Comparison of ENCODE assay signal across 1 cellular context in the genomic region with DNA sequence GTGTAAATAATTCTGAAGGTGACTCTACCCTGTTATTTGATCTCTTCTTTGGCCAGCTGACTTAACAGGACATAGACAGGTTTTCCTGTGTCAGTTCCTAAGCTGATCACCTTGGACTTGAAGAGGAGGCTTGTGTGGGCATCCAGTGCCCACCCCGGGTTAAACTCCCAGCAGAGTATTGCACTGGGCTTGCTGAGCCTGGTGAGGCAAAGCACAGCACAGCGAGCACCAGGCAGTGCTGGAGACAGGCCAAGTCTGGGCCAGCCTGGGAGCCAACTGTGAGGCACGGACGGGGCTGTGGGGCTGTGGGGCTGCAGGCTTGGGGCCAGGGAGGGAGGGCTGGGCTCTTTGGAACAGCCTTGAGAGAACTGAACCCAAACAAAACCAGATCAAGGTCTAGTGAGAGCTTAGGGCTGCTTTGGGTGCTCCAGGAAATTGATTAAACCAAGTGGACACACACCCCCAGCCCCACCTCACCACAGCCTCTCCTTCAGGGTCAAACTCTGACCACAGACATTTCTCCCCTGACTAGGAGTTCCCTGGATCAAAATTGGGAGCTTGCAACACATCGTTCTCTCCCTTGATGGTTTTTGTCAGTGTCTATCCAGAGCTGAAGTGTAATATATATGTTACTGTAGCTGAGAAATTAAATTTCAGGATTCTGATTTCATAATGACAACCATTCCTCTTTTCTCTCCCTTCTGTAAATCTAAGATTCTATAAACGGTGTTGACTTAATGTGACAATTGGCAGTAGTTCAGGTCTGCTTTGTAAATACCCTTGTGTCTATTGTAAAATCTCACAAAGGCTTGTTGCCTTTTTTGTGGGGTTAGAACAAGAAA.
TF ChIP-seq lines count a peak whose summit lies in the region.

No MANE protein-coding gene starts in this region.

TF ChIP-seq in HepG2, 621 proteins besides CTCF, POLR2A, EP300 and RAD21 (continued from another document and continues in another):
- TF ChIP-seq, protein P1, sequence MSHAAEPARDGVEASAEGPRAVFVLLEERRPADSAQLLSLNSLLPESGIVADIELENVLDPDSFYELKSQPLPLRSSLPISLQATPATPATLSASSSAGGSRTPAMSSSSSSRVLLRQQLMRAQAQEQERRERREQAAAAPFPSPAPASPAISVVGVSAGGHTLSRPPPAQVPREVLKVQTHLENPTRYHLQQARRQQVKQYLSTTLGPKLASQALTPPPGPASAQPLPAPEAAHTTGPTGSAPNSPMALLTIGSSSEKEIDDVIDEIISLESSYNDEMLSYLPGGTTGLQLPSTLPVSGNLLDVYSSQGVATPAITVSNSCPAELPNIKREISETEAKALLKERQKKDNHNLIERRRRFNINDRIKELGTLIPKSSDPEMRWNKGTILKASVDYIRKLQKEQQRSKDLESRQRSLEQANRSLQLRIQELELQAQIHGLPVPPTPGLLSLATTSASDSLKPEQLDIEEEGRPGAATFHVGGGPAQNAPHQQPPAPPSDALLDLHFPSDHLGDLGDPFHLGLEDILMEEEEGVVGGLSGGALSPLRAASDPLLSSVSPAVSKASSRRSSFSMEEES (CRISPR knock-in tag; IDR thresholded peaks at IDR 0.05): no peak; the same call in 1 of the 2 replicates
- TF ChIP-seq ZNF792 (CRISPR knock-in tag; IDR thresholded peaks at IDR 0.05) (peak; percentile 23), CREM (IDR thresholded peaks at IDR 0.05) (peak; percentile 75; the same call in 1 of the 2 replicates), CREM (CRISPR knock-in tag; IDR thresholded peaks at IDR 0.05) (no peak), ARNTL (CRISPR knock-in tag; IDR thresholded peaks at IDR 0.05) (peak; percentile 67; the same call in 1 of the 2 replicates), MEIS2 (CRISPR knock-in tag; IDR thresholded peaks at IDR 0.05) (no peak), SKI (IDR thresholded peaks at IDR 0.05; ENCODE audit: partially characterized antibody) (peak; percentile 82), ZNF619 (CRISPR knock-in tag; IDR thresholded peaks at IDR 0.05) (peak; percentile 84; the same call in 1 of the 2 replicates), EEA1 (CRISPR knock-in tag; IDR thresholded peaks at IDR 0.05; ENCODE audit: borderline replicate concordance) (no peak), ZNF350 (CRISPR knock-in tag; IDR thresholded peaks at IDR 0.05; ENCODE audit: borderline replicate concordance, low read depth) (peak; percentile 94), TBX2 (CRISPR knock-in tag; IDR thresholded peaks at IDR 0.05; ENCODE audit: borderline replicate concordance) (peak; percentile 89), ZNF232 (CRISPR knock-in tag; IDR thresholded peaks at IDR 0.05; ENCODE audit: borderline replicate concordance) (peak; percentile 77; the same call in 1 of the 2 replicates), NR2F1 (CRISPR knock-in tag; IDR thresholded peaks at IDR 0.05) (0 out of 4 replicates have a peak, but pooled peaks of 1 of the 2 experiments have one; percentile 10), SMAD1 (CRISPR knock-in tag; IDR thresholded peaks at IDR 0.05; ENCODE audit: borderline replicate concordance, low read depth) (peak; percentile 67; the same call in 1 of the 2 replicates), ZNF614 (CRISPR knock-in tag; IDR thresholded peaks at IDR 0.05; ENCODE audit: borderline replicate concordance) (peak; percentile 46; the same call in 1 of the 2 replicates), ZNF543 (CRISPR knock-in tag; IDR thresholded peaks at IDR 0.05) (peak; percentile 78; the same call in 1 of the 2 replicates), ZSCAN30 (CRISPR knock-in tag; IDR thresholded peaks at IDR 0.05) (no peak), ZNF788 (CRISPR knock-in tag; IDR thresholded peaks at IDR 0.05; ENCODE audit: borderline replicate concordance) (peak; percentile 83; the same call in 1 of the 2 replicates), SOX13 (IDR thresholded peaks at IDR 0.05) (peak; percentile 50; the same call in 1 of the 2 replicates), SOX13 (CRISPR knock-in tag; conservative IDR thresholded peaks at IDR 0.05 in 1 of 2, IDR thresholded peaks at IDR 0.05 in 1 of 2) (peak in 1 of 2 experiments; percentile 56; a peak in 1 of 4 replicates), SMAD9 (CRISPR knock-in tag; IDR thresholded peaks at IDR 0.05) (no peak), KDM5B (CRISPR knock-in tag; IDR thresholded peaks at IDR 0.05; ENCODE audit: borderline replicate concordance) (peak; percentile 47; the same call in 1 of the 2 replicates)
- TF ChIP-seq, protein P2, sequence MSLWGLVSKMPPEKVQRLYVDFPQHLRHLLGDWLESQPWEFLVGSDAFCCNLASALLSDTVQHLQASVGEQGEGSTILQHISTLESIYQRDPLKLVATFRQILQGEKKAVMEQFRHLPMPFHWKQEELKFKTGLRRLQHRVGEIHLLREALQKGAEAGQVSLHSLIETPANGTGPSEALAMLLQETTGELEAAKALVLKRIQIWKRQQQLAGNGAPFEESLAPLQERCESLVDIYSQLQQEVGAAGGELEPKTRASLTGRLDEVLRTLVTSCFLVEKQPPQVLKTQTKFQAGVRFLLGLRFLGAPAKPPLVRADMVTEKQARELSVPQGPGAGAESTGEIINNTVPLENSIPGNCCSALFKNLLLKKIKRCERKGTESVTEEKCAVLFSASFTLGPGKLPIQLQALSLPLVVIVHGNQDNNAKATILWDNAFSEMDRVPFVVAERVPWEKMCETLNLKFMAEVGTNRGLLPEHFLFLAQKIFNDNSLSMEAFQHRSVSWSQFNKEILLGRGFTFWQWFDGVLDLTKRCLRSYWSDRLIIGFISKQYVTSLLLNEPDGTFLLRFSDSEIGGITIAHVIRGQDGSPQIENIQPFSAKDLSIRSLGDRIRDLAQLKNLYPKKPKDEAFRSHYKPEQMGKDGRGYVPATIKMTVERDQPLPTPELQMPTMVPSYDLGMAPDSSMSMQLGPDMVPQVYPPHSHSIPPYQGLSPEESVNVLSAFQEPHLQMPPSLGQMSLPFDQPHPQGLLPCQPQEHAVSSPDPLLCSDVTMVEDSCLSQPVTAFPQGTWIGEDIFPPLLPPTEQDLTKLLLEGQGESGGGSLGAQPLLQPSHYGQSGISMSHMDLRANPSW (CRISPR knock-in tag; IDR thresholded peaks at IDR 0.05; ENCODE audit: borderline replicate concordance): 0 out of 2 replicates have a peak, but pooled peaks have one; percentile 88
- TF ChIP-seq, protein P3, sequence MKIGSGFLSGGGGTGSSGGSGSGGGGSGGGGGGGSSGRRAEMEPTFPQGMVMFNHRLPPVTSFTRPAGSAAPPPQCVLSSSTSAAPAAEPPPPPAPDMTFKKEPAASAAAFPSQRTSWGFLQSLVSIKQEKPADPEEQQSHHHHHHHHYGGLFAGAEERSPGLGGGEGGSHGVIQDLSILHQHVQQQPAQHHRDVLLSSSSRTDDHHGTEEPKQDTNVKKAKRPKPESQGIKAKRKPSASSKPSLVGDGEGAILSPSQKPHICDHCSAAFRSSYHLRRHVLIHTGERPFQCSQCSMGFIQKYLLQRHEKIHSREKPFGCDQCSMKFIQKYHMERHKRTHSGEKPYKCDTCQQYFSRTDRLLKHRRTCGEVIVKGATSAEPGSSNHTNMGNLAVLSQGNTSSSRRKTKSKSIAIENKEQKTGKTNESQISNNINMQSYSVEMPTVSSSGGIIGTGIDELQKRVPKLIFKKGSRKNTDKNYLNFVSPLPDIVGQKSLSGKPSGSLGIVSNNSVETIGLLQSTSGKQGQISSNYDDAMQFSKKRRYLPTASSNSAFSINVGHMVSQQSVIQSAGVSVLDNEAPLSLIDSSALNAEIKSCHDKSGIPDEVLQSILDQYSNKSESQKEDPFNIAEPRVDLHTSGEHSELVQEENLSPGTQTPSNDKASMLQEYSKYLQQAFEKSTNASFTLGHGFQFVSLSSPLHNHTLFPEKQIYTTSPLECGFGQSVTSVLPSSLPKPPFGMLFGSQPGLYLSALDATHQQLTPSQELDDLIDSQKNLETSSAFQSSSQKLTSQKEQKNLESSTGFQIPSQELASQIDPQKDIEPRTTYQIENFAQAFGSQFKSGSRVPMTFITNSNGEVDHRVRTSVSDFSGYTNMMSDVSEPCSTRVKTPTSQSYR (CRISPR knock-in tag; IDR thresholded peaks at IDR 0.05; ENCODE audit: borderline replicate concordance): no peak
- TF ChIP-seq, protein P4, sequence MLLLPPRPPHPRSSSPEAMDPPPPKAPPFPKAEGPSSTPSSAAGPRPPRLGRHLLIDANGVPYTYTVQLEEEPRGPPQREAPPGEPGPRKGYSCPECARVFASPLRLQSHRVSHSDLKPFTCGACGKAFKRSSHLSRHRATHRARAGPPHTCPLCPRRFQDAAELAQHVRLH (CRISPR knock-in tag; IDR thresholded peaks at IDR 0.05; ENCODE audit: borderline replicate concordance, low read depth): peak; percentile 18; the same call in 1 of the 2 replicates
- TF ChIP-seq, protein P5, sequence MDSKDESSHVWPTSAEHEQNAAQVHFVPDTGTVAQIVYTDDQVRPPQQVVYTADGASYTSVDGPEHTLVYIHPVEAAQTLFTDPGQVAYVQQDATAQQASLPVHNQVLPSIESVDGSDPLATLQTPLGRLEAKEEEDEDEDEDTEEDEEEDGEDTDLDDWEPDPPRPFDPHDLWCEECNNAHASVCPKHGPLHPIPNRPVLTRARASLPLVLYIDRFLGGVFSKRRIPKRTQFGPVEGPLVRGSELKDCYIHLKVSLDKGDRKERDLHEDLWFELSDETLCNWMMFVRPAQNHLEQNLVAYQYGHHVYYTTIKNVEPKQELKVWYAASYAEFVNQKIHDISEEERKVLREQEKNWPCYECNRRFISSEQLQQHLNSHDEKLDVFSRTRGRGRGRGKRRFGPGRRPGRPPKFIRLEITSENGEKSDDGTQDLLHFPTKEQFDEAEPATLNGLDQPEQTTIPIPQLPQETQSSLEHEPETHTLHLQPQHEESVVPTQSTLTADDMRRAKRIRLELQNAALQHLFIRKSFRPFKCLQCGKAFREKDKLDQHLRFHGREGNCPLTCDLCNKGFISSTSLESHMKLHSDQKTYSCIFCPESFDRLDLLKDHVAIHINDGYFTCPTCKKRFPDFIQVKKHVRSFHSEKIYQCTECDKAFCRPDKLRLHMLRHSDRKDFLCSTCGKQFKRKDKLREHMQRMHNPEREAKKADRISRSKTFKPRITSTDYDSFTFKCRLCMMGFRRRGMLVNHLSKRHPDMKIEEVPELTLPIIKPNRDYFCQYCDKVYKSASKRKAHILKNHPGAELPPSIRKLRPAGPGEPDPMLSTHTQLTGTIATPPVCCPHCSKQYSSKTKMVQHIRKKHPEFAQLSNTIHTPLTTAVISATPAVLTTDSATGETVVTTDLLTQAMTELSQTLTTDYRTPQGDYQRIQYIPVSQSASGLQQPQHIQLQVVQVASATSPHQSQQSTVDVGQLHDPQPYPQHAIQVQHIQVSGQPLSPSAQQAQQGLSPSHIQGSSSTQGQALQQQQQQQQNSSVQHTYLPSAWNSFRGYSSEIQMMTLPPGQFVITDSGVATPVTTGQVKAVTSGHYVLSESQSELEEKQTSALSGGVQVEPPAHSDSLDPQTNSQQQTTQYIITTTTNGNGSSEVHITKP (CRISPR knock-in tag; IDR thresholded peaks at IDR 0.05; ENCODE audit: low read depth): peak; percentile 59; the same call in 1 of the 2 replicates
- TF ChIP-seq, protein P6, sequence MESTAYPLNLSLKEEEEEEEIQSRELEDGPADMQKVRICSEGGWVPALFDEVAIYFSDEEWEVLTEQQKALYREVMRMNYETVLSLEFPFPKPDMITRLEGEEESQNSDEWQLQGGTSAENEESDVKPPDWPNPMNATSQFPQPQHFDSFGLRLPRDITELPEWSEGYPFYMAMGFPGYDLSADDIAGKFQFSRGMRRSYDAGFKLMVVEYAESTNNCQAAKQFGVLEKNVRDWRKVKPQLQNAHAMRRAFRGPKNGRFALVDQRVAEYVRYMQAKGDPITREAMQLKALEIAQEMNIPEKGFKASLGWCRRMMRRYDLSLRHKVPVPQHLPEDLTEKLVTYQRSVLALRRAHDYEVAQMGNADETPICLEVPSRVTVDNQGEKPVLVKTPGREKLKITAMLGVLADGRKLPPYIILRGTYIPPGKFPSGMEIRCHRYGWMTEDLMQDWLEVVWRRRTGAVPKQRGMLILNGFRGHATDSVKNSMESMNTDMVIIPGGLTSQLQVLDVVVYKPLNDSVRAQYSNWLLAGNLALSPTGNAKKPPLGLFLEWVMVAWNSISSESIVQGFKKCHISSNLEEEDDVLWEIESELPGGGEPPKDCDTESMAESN (CRISPR knock-in tag; conservative IDR thresholded peaks at IDR 0.05): 0 out of 2 replicates have a peak, but pooled peaks have one; percentile 55
- TF ChIP-seq, protein P7, sequence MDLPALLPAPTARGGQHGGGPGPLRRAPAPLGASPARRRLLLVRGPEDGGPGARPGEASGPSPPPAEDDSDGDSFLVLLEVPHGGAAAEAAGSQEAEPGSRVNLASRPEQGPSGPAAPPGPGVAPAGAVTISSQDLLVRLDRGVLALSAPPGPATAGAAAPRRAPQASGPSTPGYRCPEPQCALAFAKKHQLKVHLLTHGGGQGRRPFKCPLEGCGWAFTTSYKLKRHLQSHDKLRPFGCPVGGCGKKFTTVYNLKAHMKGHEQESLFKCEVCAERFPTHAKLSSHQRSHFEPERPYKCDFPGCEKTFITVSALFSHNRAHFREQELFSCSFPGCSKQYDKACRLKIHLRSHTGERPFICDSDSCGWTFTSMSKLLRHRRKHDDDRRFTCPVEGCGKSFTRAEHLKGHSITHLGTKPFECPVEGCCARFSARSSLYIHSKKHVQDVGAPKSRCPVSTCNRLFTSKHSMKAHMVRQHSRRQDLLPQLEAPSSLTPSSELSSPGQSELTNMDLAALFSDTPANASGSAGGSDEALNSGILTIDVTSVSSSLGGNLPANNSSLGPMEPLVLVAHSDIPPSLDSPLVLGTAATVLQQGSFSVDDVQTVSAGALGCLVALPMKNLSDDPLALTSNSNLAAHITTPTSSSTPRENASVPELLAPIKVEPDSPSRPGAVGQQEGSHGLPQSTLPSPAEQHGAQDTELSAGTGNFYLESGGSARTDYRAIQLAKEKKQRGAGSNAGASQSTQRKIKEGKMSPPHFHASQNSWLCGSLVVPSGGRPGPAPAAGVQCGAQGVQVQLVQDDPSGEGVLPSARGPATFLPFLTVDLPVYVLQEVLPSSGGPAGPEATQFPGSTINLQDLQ (CRISPR knock-in tag; IDR thresholded peaks at IDR 0.05): no peak
- TF ChIP-seq, protein P8, sequence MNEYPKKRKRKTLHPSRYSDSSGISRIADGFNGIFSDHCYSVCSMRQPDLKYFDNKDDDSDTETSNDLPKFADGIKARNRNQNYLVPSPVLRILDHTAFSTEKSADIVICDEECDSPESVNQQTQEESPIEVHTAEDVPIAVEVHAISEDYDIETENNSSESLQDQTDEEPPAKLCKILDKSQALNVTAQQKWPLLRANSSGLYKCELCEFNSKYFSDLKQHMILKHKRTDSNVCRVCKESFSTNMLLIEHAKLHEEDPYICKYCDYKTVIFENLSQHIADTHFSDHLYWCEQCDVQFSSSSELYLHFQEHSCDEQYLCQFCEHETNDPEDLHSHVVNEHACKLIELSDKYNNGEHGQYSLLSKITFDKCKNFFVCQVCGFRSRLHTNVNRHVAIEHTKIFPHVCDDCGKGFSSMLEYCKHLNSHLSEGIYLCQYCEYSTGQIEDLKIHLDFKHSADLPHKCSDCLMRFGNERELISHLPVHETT (CRISPR knock-in tag; conservative IDR thresholded peaks at IDR 0.05): no peak
